Comparison of ENCODE assay signal across 8 cellular contexts in the genomic region with DNA sequence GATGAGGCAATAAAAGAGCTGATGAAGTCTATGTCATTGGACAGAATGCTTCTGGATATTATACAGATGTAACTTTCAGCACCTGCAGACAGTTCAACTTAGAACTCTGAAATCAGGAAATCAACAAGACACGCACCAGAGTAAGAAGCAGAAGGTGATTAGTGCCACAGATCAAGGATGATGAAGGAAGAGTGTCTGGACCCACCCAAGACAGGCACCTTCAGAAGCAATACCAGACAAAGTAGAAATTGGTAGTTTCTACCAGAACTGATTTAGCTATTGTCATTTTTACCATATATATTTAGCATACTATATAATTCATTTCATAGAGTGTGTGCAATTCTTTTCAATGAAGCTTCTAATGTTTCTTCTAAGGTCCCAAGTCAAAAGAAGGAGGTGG.
"Had no signal": no experiment of that assay in that cellular context is flagged by ENCODE, and none has a peak within 500 bp of the region (broad histone marks: within the 10 kb centered on the region; RNA-seq: fewer than 3 reads in every experiment).

No MANE protein-coding gene starts in this region.

- ATAC-seq: GM12878 had no signal

- FAIRE-seq: G401.6, GM12878, GM12891, GM12892, GM18507, GM19239 had no signal

- H3K4me3 ChIP-seq: GM12878 had no signal

- DNase-seq: GDM1, GF-D8 had no signal
